ENCODE assay signal across 15 cellular contexts in the genomic region with DNA sequence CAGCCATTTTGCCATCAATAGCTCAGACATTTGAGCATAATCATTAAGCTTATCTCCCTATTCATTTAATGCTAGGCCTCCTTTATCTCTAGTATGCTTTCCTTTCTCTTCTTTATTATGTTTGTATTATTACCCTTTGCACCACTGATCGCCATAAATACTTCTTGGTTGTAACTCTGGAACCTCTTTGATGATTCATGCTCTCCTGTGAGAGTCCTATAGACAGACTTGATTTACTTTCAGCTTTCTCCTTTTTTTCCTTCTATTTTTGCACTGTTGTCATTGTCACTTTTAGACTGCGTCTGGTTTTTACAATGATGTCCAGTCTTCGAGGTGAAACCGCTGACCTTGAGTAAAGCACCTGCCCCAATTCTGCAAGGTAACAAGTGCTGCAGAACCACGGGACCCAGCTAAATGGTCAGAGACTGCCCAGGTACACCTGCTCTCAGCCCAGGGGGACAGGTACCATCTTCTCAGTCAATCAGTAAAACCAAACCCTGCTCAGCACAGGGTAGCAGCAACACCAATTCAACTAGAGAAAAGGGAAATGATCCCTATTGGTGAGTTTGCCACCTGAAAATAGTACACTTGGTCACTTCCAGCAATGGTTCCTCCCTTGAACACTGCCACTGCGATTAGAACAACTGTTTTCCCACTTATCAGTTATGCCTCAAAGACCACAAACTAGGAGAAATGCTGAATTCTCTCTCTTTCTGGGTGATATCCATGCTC.
DNase-seq lines count a peak whose midpoint lies in the region; ATAC-seq and TF ChIP-seq lines count a peak whose summit lies in the region.
"Had no signal": no experiment of that assay in that cellular context is flagged by ENCODE, and none has a peak within 500 bp of the region (broad histone marks: within the 10 kb centered on the region; RNA-seq: fewer than 3 reads in every experiment).

No MANE protein-coding gene starts in this region.

- peak; percentile 27 for DNase-seq in NOMO-1 treated with DMSO at 0.1 percent for 48 hours (lab: John Stamatoyannopoulos, UW; ENCODE audit: unreplicated experiment)
- no peak for DNase-seq in NOMO-1 treated with dmso at 0.1 percent for 144 hours (lab: John Stamatoyannopoulos, UW; ENCODE audit: unreplicated experiment)
- DNase-seq in Peyer's patch: no peak
- peak; percentile 51 for DNase-seq in iris pigment epithelial cell (ENCODE audit: low read depth)
- no peak for DNase-seq in stimulated activated naive B cell treated with anti-CD40 and anti-IgM and Interleukin-4, amounts not matched to agents 10 μg/mL and 1 μg/mL and 100 μg/mL, for 72 hours
- no peak for DNase-seq in left lung
- no peak for DNase-seq in NCI-H2081 (lab: John Stamatoyannopoulos, UW)
- DNase-seq in NK-92 treated with Interleukin-12 subunit alpha and Interleukin-12 subunit beta, amount 100 ng/mL, for 24 hours (lab: John Stamatoyannopoulos, UW): no peak
- DNase-seq: 8988T, DMS53, KBM-7, NCI-H2029, NCI-H524 had no signal

- intact Hi-C loops in left lung (cut with DNase I): no loop called here

- no peaks in the 10 kb centered on the region for H3K9me3 Mint-ChIP-seq in stimulated activated naive B cell treated with anti-CD40 and anti-IgM and Interleukin-4, amounts not matched to agents 10 μg/mL and 1 μg/mL and 100 μg/mL, for 72 hours

- no peak overlapping the region for H3K27ac Mint-ChIP-seq in stimulated activated naive B cell treated with anti-CD40 and anti-IgM and Interleukin-4, amounts not matched to agents 10 μg/mL and 1 μg/mL and 100 μg/mL, for 72 hours

- TF ChIP-seq POLR2A in Peyer's patch (IDR thresholded peaks at IDR 0.05): no peak

- no peaks in the 10 kb centered on the region for H3K36me3 Mint-ChIP-seq in stimulated activated naive B cell treated with anti-CD40 and anti-IgM and Interleukin-4, amounts not matched to agents 10 μg/mL and 1 μg/mL and 100 μg/mL, for 72 hours

- H3K4me3 Mint-ChIP-seq in stimulated activated naive B cell treated with anti-CD40 and anti-IgM and Interleukin-4, amounts not matched to agents 10 μg/mL and 1 μg/mL and 100 μg/mL, for 72 hours: no peak overlapping the region

- H3K9me3 ChIP-seq in Peyer's patch (no peaks in the 10 kb centered on the region), left lung (no peaks in the 10 kb centered on the region)
- H3K9me3 ChIP-seq: HAP-1 had no signal

- H3K27ac ChIP-seq in Peyer's patch (peak overlapping the region in 3 of 4 donors; percentile 45 to 79 (median 71)), left lung (no peak overlapping the region)
- H3K27ac ChIP-seq: C4-2B had no signal

- no peak for TF ChIP-seq CTCF in Peyer's patch (IDR thresholded peaks at IDR 0.05)
- no peak for TF ChIP-seq CTCF in left lung (IDR thresholded peaks at IDR 0.05)

- H3K4me1 ChIP-seq in Peyer's patch (peaks cover 0 to 26% (median 0%) of the 10 kb centered on the region in 4 donors), left lung (peaks cover 0 to 16% of the 10 kb centered on the region in 2 donors)

- H3K36me3 ChIP-seq in Peyer's patch: no peaks in the 10 kb centered on the region
- no peaks in the 10 kb centered on the region for H3K36me3 ChIP-seq in left lung
- H3K36me3 ChIP-seq: HAP-1 had no signal

- H3K4me1 Mint-ChIP-seq in stimulated activated naive B cell treated with anti-CD40 and anti-IgM and Interleukin-4, amounts not matched to agents 10 μg/mL and 1 μg/mL and 100 μg/mL, for 72 hours: peaks cover 10% of the 10 kb centered on the region in 2 donors

- peak; percentile 51 to 59 for ATAC-seq in stimulated activated naive B cell treated with anti-CD40 and anti-IgM and Interleukin-4, amounts not matched to agents 10 μg/mL and 1 μg/mL and 100 μg/mL, for 72 hours (replicated peaks)
- ATAC-seq in left lung: no peak

- H3K4me3 ChIP-seq in Peyer's patch (peak overlapping the region in 1 of 4 donors; percentile 22), left lung (no peak overlapping the region)
- H3K4me3 ChIP-seq: HAP-1 had no signal

- H3K27me3 ChIP-seq in Peyer's patch (no peaks in the 10 kb centered on the region), left lung (no peaks in the 10 kb centered on the region)

- H3K27me3 Mint-ChIP-seq in stimulated activated naive B cell treated with anti-CD40 and anti-IgM and Interleukin-4, amounts not matched to agents 10 μg/mL and 1 μg/mL and 100 μg/mL, for 72 hours: peaks cover 7 to 9% of the 10 kb centered on the region in 2 donors

Comparison
In these comparisons a context has a peak if more than half of its experiments do, and no peak if none do; other contexts are left out.
1. DNase-seq: peak in NOMO-1 treated with DMSO at 0.1 percent for 48 hours (single experiment) and iris pigment epithelial cell (single experiment); none in NOMO-1 treated with dmso at 0.1 percent for 144 hours (single experiment), Peyer's patch (0 of 3), stimulated activated naive B cell treated with anti-CD40 and anti-IgM and Interleukin-4, amounts not matched to agents 10 μg/mL and 1 μg/mL and 100 μg/mL, for 72 hours (single experiment), left lung (0 of 2), NCI-H2081 (0 of 2) and NK-92 treated with Interleukin-12 subunit alpha and Interleukin-12 subunit beta, amount 100 ng/mL, for 24 hours (single experiment).
2. H3K27ac ChIP-seq: peak in Peyer's patch (3 of 4); none in left lung (0 of 2).